In genomic region chr16:14047121-14047859, GRCh38 we compare ENCODE assay signal across 2 cellular contexts.
TF ChIP-seq lines count a peak whose summit lies in the region.

No MANE protein-coding gene starts in this region.

TF ChIP-seq in HEK293, 187 proteins besides CTCF, POLR2A, EP300 and RAD21:
- TF ChIP-seq, protein P1, sequence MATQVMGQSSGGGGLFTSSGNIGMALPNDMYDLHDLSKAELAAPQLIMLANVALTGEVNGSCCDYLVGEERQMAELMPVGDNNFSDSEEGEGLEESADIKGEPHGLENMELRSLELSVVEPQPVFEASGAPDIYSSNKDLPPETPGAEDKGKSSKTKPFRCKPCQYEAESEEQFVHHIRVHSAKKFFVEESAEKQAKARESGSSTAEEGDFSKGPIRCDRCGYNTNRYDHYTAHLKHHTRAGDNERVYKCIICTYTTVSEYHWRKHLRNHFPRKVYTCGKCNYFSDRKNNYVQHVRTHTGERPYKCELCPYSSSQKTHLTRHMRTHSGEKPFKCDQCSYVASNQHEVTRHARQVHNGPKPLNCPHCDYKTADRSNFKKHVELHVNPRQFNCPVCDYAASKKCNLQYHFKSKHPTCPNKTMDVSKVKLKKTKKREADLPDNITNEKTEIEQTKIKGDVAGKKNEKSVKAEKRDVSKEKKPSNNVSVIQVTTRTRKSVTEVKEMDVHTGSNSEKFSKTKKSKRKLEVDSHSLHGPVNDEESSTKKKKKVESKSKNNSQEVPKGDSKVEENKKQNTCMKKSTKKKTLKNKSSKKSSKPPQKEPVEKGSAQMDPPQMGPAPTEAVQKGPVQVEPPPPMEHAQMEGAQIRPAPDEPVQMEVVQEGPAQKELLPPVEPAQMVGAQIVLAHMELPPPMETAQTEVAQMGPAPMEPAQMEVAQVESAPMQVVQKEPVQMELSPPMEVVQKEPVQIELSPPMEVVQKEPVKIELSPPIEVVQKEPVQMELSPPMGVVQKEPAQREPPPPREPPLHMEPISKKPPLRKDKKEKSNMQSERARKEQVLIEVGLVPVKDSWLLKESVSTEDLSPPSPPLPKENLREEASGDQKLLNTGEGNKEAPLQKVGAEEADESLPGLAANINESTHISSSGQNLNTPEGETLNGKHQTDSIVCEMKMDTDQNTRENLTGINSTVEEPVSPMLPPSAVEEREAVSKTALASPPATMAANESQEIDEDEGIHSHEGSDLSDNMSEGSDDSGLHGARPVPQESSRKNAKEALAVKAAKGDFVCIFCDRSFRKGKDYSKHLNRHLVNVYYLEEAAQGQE (tag by site-specific recombination; IDR thresholded peaks at IDR 0.05): peak; percentile 82

TF ChIP-seq in Ishikawa, 13 proteins besides CTCF, POLR2A, EP300 and RAD21:
- TF ChIP-seq, protein P1 (IDR thresholded peaks at IDR 0.05; ENCODE audit: low read depth): peak; percentile 63
